Comparison of ENCODE assay signal across 18 cellular contexts in genomic region chr10:61600389-61600788, GRCh38.
DNase-seq lines count a peak whose midpoint lies in the region; ATAC-seq, FAIRE-seq and TF ChIP-seq lines count a peak whose summit lies in the region.
"Had no signal": no experiment of that assay in that cellular context is flagged by ENCODE, and none has a peak within 500 bp of the region (broad histone marks: within the 10 kb centered on the region; RNA-seq: fewer than 3 reads in every experiment).

No MANE protein-coding gene starts in this region.

- no peaks in the 10 kb centered on the region for H3K9me3 ChIP-seq in HepG2 (ENCODE audit: low read length)
- H3K9me3 ChIP-seq in right lobe of liver = no peaks in the 10 kb centered on the region
- H3K9me3 ChIP-seq in mesenchymal stem cell (ENCODE audit: control insufficient read depth, low read length) = no peaks in the 10 kb centered on the region
- H3K9me3 ChIP-seq: BLaER1 had no signal

- no peak for TF ChIP-seq CTCF in HepG2 (CRISPR knock-in tag; IDR thresholded peaks at IDR 0.05)
- TF ChIP-seq CTCF in right lobe of liver (IDR thresholded peaks at IDR 0.05) = no peak
- TF ChIP-seq CTCF in CD14-positive monocyte (IDR thresholded peaks at IDR 0.05) = no peak

- H2BK120ac ChIP-seq in mesenchymal stem cell (ENCODE audit: low read depth, low read length) (no peak overlapping the region), mesendoderm (ENCODE audit: low read depth, low read length) (no peak overlapping the region)

- H3K56ac ChIP-seq in mesendoderm (ENCODE audit: low read length) = no peak overlapping the region

- in situ Hi-C loops in HepG2 (cut with HindIII; ENCODE audit: extremely low pct_ligation_motif_present, low pct_unique_long_range_greater_than_20kb) = loop anchor here (25.0 kb wide), 1 partner anchor 788 kb away; no protein-coding TSS in a partner anchor

- H3K23ac ChIP-seq in mesenchymal stem cell (ENCODE audit: low read length in 2 of 2) (no peak overlapping the region), mesendoderm (ENCODE audit: low read length) (no peak overlapping the region)

- intact Hi-C loops in HepG2 (cut with micrococcal nuclease; ENCODE audit: unreplicated experiment) (no loop called here), right lobe of liver (cut with DNase I) (no loop called here), CD14-positive monocyte (cut with micrococcal nuclease) (no loop called here)

- H3K4me3 Mint-ChIP-seq in CD14-positive monocyte = no peak overlapping the region
- H3K4me3 Mint-ChIP-seq: CD8-positive, alpha-beta memory T cell; H9 had no signal

- no peaks in the 10 kb centered on the region for H4K20me1 ChIP-seq in HepG2 (ENCODE audit: insufficient read depth, low read length)
- H4K20me1 ChIP-seq: BLaER1 had no signal

- H4K8ac ChIP-seq in mesenchymal stem cell (ENCODE audit: low read length) (no peak overlapping the region), mesendoderm (ENCODE audit: low read depth, low read length) (no peak overlapping the region)

- DNase-seq in HepG2 (ENCODE audit: low spot score) (no peak), right lobe of liver (no peak), frontal cortex (ENCODE audit: low spot score in 2 of 2) (no peak), mesenchymal stem cell (no peak), CD14-positive monocyte (ENCODE audit: low spot score) (no peak), NCI-H2081 (lab: John Stamatoyannopoulos, UW) (no peak), mesendoderm (no peak)
- DNase-seq: CD8-positive, alpha-beta memory T cell; COR-L47; DMS 273 treated with DMSO at 0.1 percent for 48 hours; DMS53; DND-41; EL; H9 had no signal

- no peaks in the 10 kb centered on the region for H3K4me1 Mint-ChIP-seq in CD14-positive monocyte
- H3K4me1 Mint-ChIP-seq: CD8-positive, alpha-beta memory T cell had no signal

- FAIRE-seq in HepG2 (lab: Jason Lieb, UNC) (no peak), frontal cortex (lab: Jason Lieb, UNC) (peak; percentile 36)
- FAIRE-seq: GM12878, H1 had no signal

- no peak overlapping the region for H3K4ac ChIP-seq in mesenchymal stem cell (ENCODE audit: low read depth in 1 of 2, low read length in 2 of 2)
- H3K4ac ChIP-seq in mesendoderm (ENCODE audit: low read depth, low read length) = no peak overlapping the region

- H3K18ac ChIP-seq in mesenchymal stem cell (ENCODE audit: low read depth in 1 of 2, low read length in 2 of 2) = no peak overlapping the region
- no peak overlapping the region for H3K18ac ChIP-seq in mesendoderm (ENCODE audit: low read length)

- H2AK5ac ChIP-seq in mesenchymal stem cell (ENCODE audit: low read length, severe bottlenecking) (no peak overlapping the region), mesendoderm (ENCODE audit: low read length) (no peak overlapping the region)

- no peaks in the 10 kb centered on the region for H3K27me3 Mint-ChIP-seq in CD14-positive monocyte (ENCODE audit: low read depth in 3 of 3)

- no peak overlapping the region for H4K5ac ChIP-seq in mesendoderm (ENCODE audit: low read length)

- H3K79me1 ChIP-seq in mesenchymal stem cell (replicated peaks; ENCODE audit: low read length, poor library complexity, severe bottlenecking) (no peaks in the 10 kb centered on the region), mesendoderm (ENCODE audit: low read length) (no peaks in the 10 kb centered on the region)

- H3K4me3 ChIP-seq in HepG2 (replicated peaks in 1 of 3; ENCODE audit: insufficient read depth in 1 of 3, low read depth in 2 of 3, low read length in 3 of 3) (no peak overlapping the region), right lobe of liver (no peak overlapping the region), mesenchymal stem cell (ENCODE audit: insufficient read depth in 1 of 2, low read depth in 1 of 2, low read length in 2 of 2) (no peak overlapping the region), mesendoderm (ENCODE audit: low read length) (no peak overlapping the region)
- H3K4me3 ChIP-seq: BLaER1, GM12878 had no signal

- H3K27ac Mint-ChIP-seq in CD14-positive monocyte = no peak overlapping the region
- H3K27ac Mint-ChIP-seq: CD8-positive, alpha-beta memory T cell; H9 had no signal

- 3% methylated on average over 1 of the region's 1 CpG for WGBS in HepG2 (ENCODE audit: low lambda C conversion rate)
- 22% methylated on average over 1 of the region's 1 CpG for WGBS in right lobe of liver (ENCODE audit: insufficient coverage, low coverage, low lambda C conversion rate, missing lambda C conversion rate)
- no CpG with 5 or more reads among the region's 1 CpG for WGBS in mesenchymal stem cell
- no CpG with 5 or more reads among the region's 1 CpG for WGBS in mesendoderm (ENCODE audit: extremely low coverage, insufficient coverage, low lambda C conversion rate)

- no peaks in the 10 kb centered on the region for H3K4me1 ChIP-seq in HepG2 (ENCODE audit: insufficient read depth, low read length)
- H3K4me1 ChIP-seq in right lobe of liver = no peaks in the 10 kb centered on the region
- no peaks in the 10 kb centered on the region for H3K4me1 ChIP-seq in mesenchymal stem cell (ENCODE audit: control insufficient read depth, insufficient read depth, low read depth, low read length)
- no peaks in the 10 kb centered on the region for H3K4me1 ChIP-seq in mesendoderm (ENCODE audit: control insufficient read depth, low read depth, low read length)
- H3K4me1 ChIP-seq: BLaER1 had no signal

- TF ChIP-seq POLR2A in HepG2 (IDR thresholded peaks at IDR 0.05; ENCODE audit: insufficient read depth in 1 of 2, low read depth in 2 of 2, low read length in 2 of 2) = no peak
- TF ChIP-seq POLR2A in right lobe of liver (IDR thresholded peaks at IDR 0.05) = no peak

- H3K36me3 Mint-ChIP-seq in CD14-positive monocyte = no peaks in the 10 kb centered on the region
- H3K36me3 Mint-ChIP-seq: CD8-positive, alpha-beta memory T cell had no signal

- H2AFZ ChIP-seq in HepG2 (ENCODE audit: low read length) (no peak overlapping the region), mesenchymal stem cell (ENCODE audit: low read depth, low read length) (no peak overlapping the region)

- H2BK5ac ChIP-seq in mesenchymal stem cell (ENCODE audit: low read depth, low read length, poor library complexity, severe bottlenecking) (no peak overlapping the region), mesendoderm (ENCODE audit: low read length) (no peak overlapping the region)

- CTCF ChIA-PET in HepG2 (lab: Yijun Ruan, JAX; ENCODE audit: low intra/inter-chr PET ratio, low total read pairs) = no interaction called here

- H3K9me3 Mint-ChIP-seq in CD14-positive monocyte = no peaks in the 10 kb centered on the region
- H3K9me3 Mint-ChIP-seq: CD8-positive, alpha-beta memory T cell; H9 had no signal

- no peak overlapping the region for H3K9ac ChIP-seq in HepG2 (ENCODE audit: insufficient read depth, low read depth, low read length)
- no peak overlapping the region for H3K9ac ChIP-seq in mesenchymal stem cell (ENCODE audit: low read length)
- H3K9ac ChIP-seq in mesendoderm (ENCODE audit: low read length) = no peak overlapping the region
- H3K9ac ChIP-seq: BLaER1 had no signal

- TF ChIP-seq EP300 in HepG2 (IDR thresholded peaks at IDR 0.05; ENCODE audit: low read depth in 2 of 2, low read length in 2 of 2) (no peak), HepG2 (CRISPR knock-in tag; IDR thresholded peaks at IDR 0.05; ENCODE audit: borderline replicate concordance) (no peak)

- TF ChIP-seq RAD21 in HepG2 (CRISPR knock-in tag; IDR thresholded peaks at IDR 0.05) = no peak

- no peak overlapping the region for H3K4me2 ChIP-seq in HepG2 (ENCODE audit: low read depth, low read length)
- H3K4me2 ChIP-seq in mesenchymal stem cell (ENCODE audit: low read length, poor library complexity, severe bottlenecking) = no peak overlapping the region
- H3K4me2 ChIP-seq in mesendoderm (ENCODE audit: low read length) = no peak overlapping the region
- H3K4me2 ChIP-seq: BLaER1 had no signal

- H2BK12ac ChIP-seq in mesenchymal stem cell (ENCODE audit: low read length in 2 of 2) = no peak overlapping the region

- no peak overlapping the region for H2BK15ac ChIP-seq in mesenchymal stem cell (ENCODE audit: low read depth, poor library complexity, severe bottlenecking)
- H2BK15ac ChIP-seq in mesendoderm (replicated peaks; ENCODE audit: low read depth) = no peak overlapping the region

- H3K27ac ChIP-seq in HepG2 (ENCODE audit: extremely low read length, insufficient read depth, low read length) (no peak overlapping the region), right lobe of liver (no peak overlapping the region), mesenchymal stem cell (ENCODE audit: low read length, poor library complexity, severe bottlenecking) (peak overlapping the region; percentile 73), mesendoderm (ENCODE audit: low read depth, low read length) (no peak overlapping the region)
- H3K27ac ChIP-seq: 22Rv1, BLaER1 had no signal

- H3K14ac ChIP-seq in mesenchymal stem cell (ENCODE audit: low read length in 2 of 2) = no peak overlapping the region

- BruUV-seq in HepG2 (replicated peaks; lab: Mats Ljungman, UMichigan) = no TSS peak

- H3K27me3 ChIP-seq in HepG2 (ENCODE audit: control insufficient read depth in 1 of 2, insufficient read depth in 2 of 2, low read length in 2 of 2) (no peaks in the 10 kb centered on the region; a peak in 1 of 5 replicates), right lobe of liver (no peaks in the 10 kb centered on the region), mesenchymal stem cell (ENCODE audit: control insufficient read depth in 1 of 2, insufficient read depth in 1 of 2, low read length in 2 of 2) (no peaks in the 10 kb centered on the region), mesendoderm (ENCODE audit: insufficient read depth, low read length, poor library complexity) (no peaks in the 10 kb centered on the region)
- H3K27me3 ChIP-seq: BLaER1 had no signal

- H3K36me3 ChIP-seq in HepG2 (replicated peaks in 1 of 2; ENCODE audit: control insufficient read depth in 1 of 2, insufficient read depth in 2 of 2, low read length in 2 of 2) (no peaks in the 10 kb centered on the region), right lobe of liver (no peaks in the 10 kb centered on the region), mesenchymal stem cell (ENCODE audit: control insufficient read depth in 1 of 2, insufficient read depth in 2 of 2, low read depth in 1 of 2, low read length in 2 of 2) (no peaks in the 10 kb centered on the region), mesendoderm (ENCODE audit: control insufficient read depth, insufficient read depth, low read length) (no peaks in the 10 kb centered on the region)
- H3K36me3 ChIP-seq: BLaER1 had no signal

- no peak for ATAC-seq in HepG2
- no peak for ATAC-seq in right lobe of liver
- ATAC-seq: GM12878 had no signal

- no peak overlapping the region for H4K91ac ChIP-seq in mesenchymal stem cell (ENCODE audit: low read length)

- H3K79me2 ChIP-seq in HepG2 (ENCODE audit: insufficient read depth, low read length) (no peaks in the 10 kb centered on the region), mesendoderm (ENCODE audit: control insufficient read depth, insufficient read depth, low read length) (no peaks in the 10 kb centered on the region)

- POLR2A ChIA-PET in HepG2 (lab: Yijun Ruan, JAX) = no interaction called here

TF ChIP-seq in HepG2, 621 proteins besides CTCF, POLR2A, EP300 and RAD21 (continues in another document):
- TF ChIP-seq ATF7 (IDR thresholded peaks at IDR 0.05) (peak; percentile 80), ATF7 (CRISPR knock-in tag; IDR thresholded peaks at IDR 0.05) (no peak)
